In genomic region chr22:46803031-46803880, GRCh38 we compare ENCODE assay signal across 8 cellular contexts. TPM values are rescaled to one million over a fixed set of nuclear protein-coding genes. Genes with fewer than 3 reads are reported as not detected.
DNase-seq lines count a peak whose midpoint lies in the region; ATAC-seq and TF ChIP-seq lines count a peak whose summit lies in the region.

No MANE protein-coding gene starts in this region.

- H3K36me3 ChIP-seq in GM23248 (ENCODE audit: low read depth), result no peaks in the 10 kb centered on the region; the same call in 1 of the 2 replicates
- H3K36me3 ChIP-seq in RWPE2 (ENCODE audit: low read depth), result peaks cover 23% of the 10 kb centered on the region
- H3K36me3 ChIP-seq in cardiac muscle cell, result peaks cover 3% of the 10 kb centered on the region
- peaks cover 0 to 92% (median 44%) of the 10 kb centered on the region in 6 donors for H3K36me3 ChIP-seq in spleen

- TF ChIP-seq CTCF in RWPE2 (IDR thresholded peaks at IDR 0.05; ENCODE audit: poor library complexity, severe bottlenecking) (peak; percentile 94), cardiac muscle cell (IDR thresholded peaks at IDR 0.05; ENCODE audit: low read depth, low read length) (peak; percentile 91), spleen (IDR thresholded peaks at IDR 0.05 in 8 of 11, conservative IDR thresholded peaks at IDR 0.05 in 3 of 11) (peak; percentile 86 to 98 (median 95))

- no peak overlapping the region for H3K9ac ChIP-seq in GM23248

- in situ Hi-C loops in GM23248 (cut with MboI), result no loop called here

- H3K4me3 ChIP-seq in GM23248 (no peak overlapping the region), RWPE2 (ENCODE audit: severe bottlenecking) (no peak overlapping the region), cardiac muscle cell (no peak overlapping the region), spleen (no peak overlapping the region)

- H3K27ac ChIP-seq in GM23248, result no peak overlapping the region
- no peak overlapping the region for H3K27ac ChIP-seq in RWPE2 (ENCODE audit: poor library complexity, severe bottlenecking)
- peak overlapping the region; percentile 23 for H3K27ac ChIP-seq in cardiac muscle cell
- peak overlapping the region in 3 of 8 donors; percentile 0 to 59 (median 20) for H3K27ac ChIP-seq in spleen

- H3K27me3 ChIP-seq in GM23248 (replicated peaks; ENCODE audit: insufficient read depth) (no peaks in the 10 kb centered on the region), RWPE2 (ENCODE audit: insufficient read depth, poor library complexity, severe bottlenecking) (no peaks in the 10 kb centered on the region), cardiac muscle cell (no peaks in the 10 kb centered on the region), spleen (replicated peaks in 1 of 7) (no peaks in the 10 kb centered on the region)

- intact Hi-C loops in spleen (cut with DNase I; ENCODE audit: low total_unique reads), result loop anchor here (5.0 kb wide), 1 partner anchor 1689 kb away; no protein-coding TSS in a partner anchor

- H3K4me1 ChIP-seq in GM23248 (ENCODE audit: insufficient read depth) (no peaks in the 10 kb centered on the region), RWPE2 (ENCODE audit: insufficient read depth, poor library complexity, severe bottlenecking) (no peaks in the 10 kb centered on the region), cardiac muscle cell (ENCODE audit: low read depth) (peaks cover 12% of the 10 kb centered on the region), spleen (peaks cover 13 to 61% (median 29%) of the 10 kb centered on the region in 6 donors)

- no peak overlapping the region for H2AFZ ChIP-seq in GM23248

- H4K20me1 ChIP-seq in GM23248 (ENCODE audit: insufficient read depth), result no peaks in the 10 kb centered on the region; the same call in 1 of the 2 replicates

- peak; percentile 78 for ATAC-seq in RWPE2 (ENCODE audit: low read depth)

- no peaks in the 10 kb centered on the region for H3F3A ChIP-seq in GM23248 (ENCODE audit: insufficient read depth)

- no peaks in the 10 kb centered on the region for H3K9me2 ChIP-seq in GM23248 (ENCODE audit: insufficient read depth)

- peaks cover 20% of the 10 kb centered on the region; the same call in 1 of the 2 replicates for H3K79me2 ChIP-seq in GM23248 (ENCODE audit: insufficient read depth)

- H3K9me3 ChIP-seq in GM23248 (ENCODE audit: low read depth), result no peaks in the 10 kb centered on the region
- no peaks in the 10 kb centered on the region for H3K9me3 ChIP-seq in RWPE2 (ENCODE audit: severe bottlenecking)
- no peaks in the 10 kb centered on the region for H3K9me3 ChIP-seq in cardiac muscle cell (ENCODE audit: low read depth)
- no peaks in the 10 kb centered on the region for H3K9me3 ChIP-seq in spleen

- DNase-seq in AG08395 (ENCODE audit: low spot score), result peak; percentile 24
- peak; percentile 20 for DNase-seq in GM23248
- DNase-seq in RWPE2 (ENCODE audit: low spot score), result no peak
- peak; percentile 36 for DNase-seq in activated gamma-delta T cell (lab: John Stamatoyannopoulos, UW)
- DNase-seq in cardiac muscle cell (ENCODE audit: low read depth in 1 of 2, low spot score in 1 of 2), result peak; percentile 41 to 76
- DNase-seq in spleen, result peak; percentile 93
- no peak for DNase-seq in NCI-H446 treated with DMSO at 0.1 percent for 48 hours (lab: John Stamatoyannopoulos, UW)
- no peak for DNase-seq in amygdala (lab: John Stamatoyannopoulos, UW)

- WGBS in GM23248 (ENCODE audit: low coverage in 1 of 2, low lambda C conversion rate in 2 of 2, missing lambda C conversion rate in 2 of 2), 2 experiments, result 62 to 73% methylated on average over 23 to 28 of the region's 28 CpGs
- WGBS in spleen, 5 donors, result 26 to 36% (median 30%) methylated on average over 14 to 28 of the region's 28 CpGs

- no peak for TF ChIP-seq POLR2A in spleen (IDR thresholded peaks at IDR 0.05)

- no peak overlapping the region for H3K4me2 ChIP-seq in GM23248 (ENCODE audit: unreplicated experiment)

RNA-seq across cellular contexts. Expression of gene TBC1D22A, which starts 40.8 kb away (rescaled TPM):
- 12.3 and 13.3 TPM in 2 replicates for total RNA-seq in GM23248 (2014; rRNA removed; shearing (Covaris generic))
- polyA plus RNA-seq in GM23248 (2016; fragmentation: Nextera tagmentation; extraction: Ambion mirVana) (16.9 and 17.9 TPM in 2 replicates), cardiac muscle cell (15.2 and 18.5 TPM in 2 replicates), spleen (10 to 100 TPM; 17.2 to 34.0 (median 25.9) TPM)
- total RNA-seq in cardiac muscle cell (16.2 and 16.6 TPM in 2 replicates), spleen (10 to 100 TPM; 40.1 to 66.9 (median 54.8) TPM)

Comparison
In these comparisons a context has a peak if more than half of its experiments do, and no peak if none do; other contexts are left out.
1. DNase-seq: peak in AG08395 (single experiment), GM23248 (single experiment), activated gamma-delta T cell (single experiment), cardiac muscle cell (2 of 2) and spleen (single experiment); none in RWPE2 (single experiment), NCI-H446 treated with DMSO at 0.1 percent for 48 hours (single experiment) and amygdala (0 of 56).
2. Peak in every context shown above with its lines, with median percentiles within 50 percentile points of each other: CTCF ChIP-seq.